8 cellular contexts compared by ENCODE assay signal in genomic region chr11:124114942-124115781, GRCh38. TPM values are rescaled to one million over a fixed set of nuclear protein-coding genes. Genes with fewer than 3 reads are reported as not detected.
A peak's percentile ranks its signal among the peaks of the same experiment; 100 is the strongest.
DNase-seq lines count a peak whose midpoint lies in the region; ATAC-seq and TF ChIP-seq lines count a peak whose summit lies in the region.

A gene with protein sequence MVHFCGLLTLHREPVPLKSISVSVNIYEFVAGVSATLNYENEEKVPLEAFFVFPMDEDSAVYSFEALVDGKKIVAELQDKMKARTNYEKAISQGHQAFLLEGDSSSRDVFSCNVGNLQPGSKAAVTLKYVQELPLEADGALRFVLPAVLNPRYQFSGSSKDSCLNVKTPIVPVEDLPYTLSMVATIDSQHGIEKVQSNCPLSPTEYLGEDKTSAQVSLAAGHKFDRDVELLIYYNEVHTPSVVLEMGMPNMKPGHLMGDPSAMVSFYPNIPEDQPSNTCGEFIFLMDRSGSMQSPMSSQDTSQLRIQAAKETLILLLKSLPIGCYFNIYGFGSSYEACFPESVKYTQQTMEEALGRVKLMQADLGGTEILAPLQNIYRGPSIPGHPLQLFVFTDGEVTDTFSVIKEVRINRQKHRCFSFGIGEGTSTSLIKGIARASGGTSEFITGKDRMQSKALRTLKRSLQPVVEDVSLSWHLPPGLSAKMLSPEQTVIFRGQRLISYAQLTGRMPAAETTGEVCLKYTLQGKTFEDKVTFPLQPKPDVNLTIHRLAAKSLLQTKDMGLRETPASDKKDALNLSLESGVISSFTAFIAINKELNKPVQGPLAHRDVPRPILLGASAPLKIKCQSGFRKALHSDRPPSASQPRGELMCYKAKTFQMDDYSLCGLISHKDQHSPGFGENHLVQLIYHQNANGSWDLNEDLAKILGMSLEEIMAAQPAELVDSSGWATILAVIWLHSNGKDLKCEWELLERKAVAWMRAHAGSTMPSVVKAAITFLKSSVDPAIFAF (plus strand): TSS chr11:124115450. CDS start chr11:124117512, 2,062 bp downstream.

- peaks cover 15% of the 10 kb centered on the region for H3K27me3 Mint-ChIP-seq in activated naive CD8-positive, alpha-beta T cell treated with anti-CD3 and anti-CD28 coated beads for 36 hours
- H3K27me3 Mint-ChIP-seq in glutamatergic neuron (ENCODE audit: unreplicated experiment) = no peaks in the 10 kb centered on the region
- peaks cover 18% of the 10 kb centered on the region for H3K27me3 Mint-ChIP-seq in osteocyte (ENCODE audit: unreplicated experiment)

- H3K4me3 ChIP-seq in thoracic aorta = peak within 1 kb of the TSS; percentile 93

- ATAC-seq in GM21528 (IDR thresholded peaks at IDR 0.05; ENCODE audit: low FRiP score, unreplicated experiment) = peak; percentile 100
- ATAC-seq in thoracic aorta (ENCODE audit: insufficient number of reproducible peaks, low FRiP score, low read depth) = peak; percentile 94

- H3K4me1 Mint-ChIP-seq in activated naive CD8-positive, alpha-beta T cell treated with anti-CD3 and anti-CD28 coated beads for 36 hours = peaks cover 18% of the 10 kb centered on the region
- H3K4me1 Mint-ChIP-seq in glutamatergic neuron (ENCODE audit: low read depth, unreplicated experiment) (no peaks in the 10 kb centered on the region), osteocyte (ENCODE audit: unreplicated experiment) (peaks cover 8% of the 10 kb centered on the region)

- no peak for TF ChIP-seq CTCF in glutamatergic neuron (IDR thresholded peaks at IDR 0.05; ENCODE audit: partially characterized antibody, unreplicated experiment)
- no peak for TF ChIP-seq CTCF in osteocyte (IDR thresholded peaks at IDR 0.05)
- no peak for TF ChIP-seq CTCF in thoracic aorta (IDR thresholded peaks at IDR 0.05)

- peaks cover 20% of the 10 kb centered on the region for H3K36me3 ChIP-seq in thoracic aorta

- H3K4me1 ChIP-seq in thoracic aorta (ENCODE audit: control insufficient read depth in 1 of 2, low read depth in 2 of 2) = peaks cover 3 to 30% of the 10 kb centered on the region in 2 donors

- peak within 1 kb of the TSS; percentile 82 for H3K27ac Mint-ChIP-seq in activated naive CD8-positive, alpha-beta T cell treated with anti-CD3 and anti-CD28 coated beads for 36 hours
- H3K27ac Mint-ChIP-seq in glutamatergic neuron (ENCODE audit: unreplicated experiment) (no peak within 1 kb of the TSS), osteocyte (ENCODE audit: unreplicated experiment) (peak within 1 kb of the TSS; percentile 68)

- H3K27me3 ChIP-seq in thoracic aorta (replicated peaks; ENCODE audit: insufficient read depth) = no peaks in the 10 kb centered on the region

- H3K9me3 Mint-ChIP-seq in activated naive CD8-positive, alpha-beta T cell treated with anti-CD3 and anti-CD28 coated beads for 36 hours = no peaks in the 10 kb centered on the region
- H3K9me3 Mint-ChIP-seq in glutamatergic neuron (ENCODE audit: unreplicated experiment) (no peaks in the 10 kb centered on the region), osteocyte (ENCODE audit: unreplicated experiment) (no peaks in the 10 kb centered on the region)

- H3K27ac ChIP-seq in thoracic aorta = peak within 1 kb of the TSS; percentile 59 to 75

- H3K36me3 Mint-ChIP-seq in activated naive CD8-positive, alpha-beta T cell treated with anti-CD3 and anti-CD28 coated beads for 36 hours = no peaks in the 10 kb centered on the region
- H3K36me3 Mint-ChIP-seq in glutamatergic neuron (ENCODE audit: unreplicated experiment) = no peaks in the 10 kb centered on the region
- peaks cover 20% of the 10 kb centered on the region for H3K36me3 Mint-ChIP-seq in osteocyte (ENCODE audit: unreplicated experiment)

- no peaks in the 10 kb centered on the region for H3K9me3 ChIP-seq in thoracic aorta

- peak within 1 kb of the TSS; percentile 92 for H3K4me3 Mint-ChIP-seq in activated naive CD8-positive, alpha-beta T cell treated with anti-CD3 and anti-CD28 coated beads for 36 hours
- H3K4me3 Mint-ChIP-seq in glutamatergic neuron (ENCODE audit: unreplicated experiment) (peak within 1 kb of the TSS; percentile 87), osteocyte (ENCODE audit: unreplicated experiment) (peak within 1 kb of the TSS; percentile 93)

- DNase-seq in DMS79 treated with DMSO at 0.1 percent for 48 hours (lab: John Stamatoyannopoulos, UW) (peak; percentile 6), HuH-7 (ENCODE audit: low spot score) (peak; percentile 47), SK-N-DZ (ENCODE audit: low spot score) (peak; percentile 23), glutamatergic neuron (peak; percentile 48), osteocyte (ENCODE audit: extremely low spot score, unreplicated experiment) (peak; percentile 86), thoracic aorta (ENCODE audit: low spot score) (peak; percentile 57)
- DNase-seq in activated naive CD8-positive, alpha-beta T cell treated with anti-CD3 and anti-CD28 coated beads for 36 hours = peak; percentile 78

RNA-seq across cellular contexts. Expression of the gene that starts here (rescaled TPM):
- 0.36 and 1.0 TPM in 2 replicates for polyA plus RNA-seq in SK-N-DZ (2014; cell fraction: cytosol; rRNA removed)
- polyA plus RNA-seq in SK-N-DZ (2014; cell fraction: nucleus; rRNA removed) = 0.96 and 2.8 TPM in 2 replicates
- 1 to 10 TPM; 4.3 to 5.2 TPM for total RNA-seq in activated naive CD8-positive, alpha-beta T cell treated with anti-CD3 and anti-CD28 coated beads for 36 hours
- total RNA-seq in glutamatergic neuron (ENCODE audit: unreplicated experiment) = 2.6 TPM
- 10.0 and 10.5 TPM in 2 replicates for total RNA-seq in osteocyte
- total RNA-seq in thoracic aorta = 10 to 100 TPM; 32.8 to 44.4 TPM

Comparison
In these comparisons a context has a peak if more than half of its experiments do, and no peak if none do; other contexts are left out.
1. Peak in every context shown above with its lines: DNase-seq, ATAC-seq, H3K4me3 ChIP-seq and H3K27ac ChIP-seq.
2. DNase-seq: peak in every context shown above with its lines; median percentile 86 in osteocyte; 78 in activated naive CD8-positive, alpha-beta T cell treated with anti-CD3 and anti-CD28 coated beads for 36 hours; 57 in thoracic aorta; 48 in glutamatergic neuron; 47 in HuH-7; 23 in SK-N-DZ; 6 in DMS79 treated with DMSO at 0.1 percent for 48 hours.